11 cellular contexts compared by ENCODE assay signal in genomic region chr6:144729502-144729901, GRCh38.
DNase-seq lines count a peak whose midpoint lies in the region; ATAC-seq and TF ChIP-seq lines count a peak whose summit lies in the region.
"Had no signal": no experiment of that assay in that cellular context is flagged by ENCODE, and none has a peak within 500 bp of the region (broad histone marks: within the 10 kb centered on the region; RNA-seq: fewer than 3 reads in every experiment).

No MANE protein-coding gene starts in this region.

- no peaks in the 10 kb centered on the region for H3K9me2 ChIP-seq in neural cell (ENCODE audit: insufficient read depth, low read length)

- no peaks in the 10 kb centered on the region for H3K27me3 ChIP-seq in neural cell (ENCODE audit: insufficient read depth, low read depth, low read length)
- H3K27me3 ChIP-seq: pancreas had no signal

- ATAC-seq in GM21717 (IDR thresholded peaks at IDR 0.05; ENCODE audit: unreplicated experiment), result peak; percentile 63
- ATAC-seq in HG03378 (IDR thresholded peaks at IDR 0.05; ENCODE audit: unreplicated experiment), result peak; percentile 71
- no peak for ATAC-seq in activated CD8-positive, alpha-beta memory T cell treated with anti-CD3 and anti-CD28 coated beads, Interleukin-2, amount 10 ng/mL, durations not matched to agents 7 days and 5 days

- CTCF ChIA-PET in activated CD8-positive, alpha-beta memory T cell treated with anti-CD3 and anti-CD28 coated beads, Interleukin-2, amount 10 ng/mL, durations not matched to agents 7 days and 5 days (lab: Charles Lee), result no interaction called here

- no peak for TF ChIP-seq RAD21 in neural cell (conservative IDR thresholded peaks at IDR 0.05)

- TF ChIP-seq CTCF in neural cell (IDR thresholded peaks at IDR 0.05; ENCODE audit: poor library complexity, severe bottlenecking) (no peak), type B pancreatic cell (conservative IDR thresholded peaks at IDR 0.05) (no peak)

- no peaks in the 10 kb centered on the region for H4K20me1 ChIP-seq in neural cell (ENCODE audit: insufficient read depth)

- H3F3A ChIP-seq in neural cell (ENCODE audit: insufficient read depth, low read length, poor library complexity, severe bottlenecking), result no peaks in the 10 kb centered on the region

- H3K9me3 ChIP-seq in neural cell (ENCODE audit: low read length), result no peaks in the 10 kb centered on the region
- H3K9me3 ChIP-seq: pancreas had no signal

- no peak for DNase-seq in T-helper 2 cell treated with Interferon-gamma antibody and Interleukin-4, amounts not matched to agents 5 μg/mL and 100 μg/mL, for 36 hours (ENCODE audit: low spot score)
- DNase-seq in T-helper 2 cell, result no peak
- DNase-seq in activated CD4-positive, CD25-positive, alpha-beta regulatory T cell (lab: John Stamatoyannopoulos, UW), result no peak
- DNase-seq in type B pancreatic cell (ENCODE audit: extremely low spot score, unreplicated experiment), result no peak
- no peak for DNase-seq in activated CD8-positive, alpha-beta memory T cell treated with anti-CD3 and anti-CD28 coated beads, Interleukin-2, amount 10 ng/mL, durations not matched to agents 7 days and 5 days
- DNase-seq: pancreas; stimulated activated CD4-positive, alpha-beta T cell treated with anti-CD3 and anti-CD28 coated beads, Interleukin-2, amount 100 ng/mL, for 24 hours; T-helper 9 cell had no signal

- H3K27me3 Mint-ChIP-seq in T-helper 2 cell treated with Interferon-gamma antibody and Interleukin-4, amounts not matched to agents 5 μg/mL and 100 μg/mL, for 36 hours (ENCODE audit: low read depth), result no peaks in the 10 kb centered on the region
- H3K27me3 Mint-ChIP-seq in type B pancreatic cell, result no peaks in the 10 kb centered on the region
- H3K27me3 Mint-ChIP-seq in activated CD8-positive, alpha-beta memory T cell treated with anti-CD3 and anti-CD28 coated beads, Interleukin-2, amount 10 ng/mL, durations not matched to agents 7 days and 5 days, result no peaks in the 10 kb centered on the region

- H3K4me3 ChIP-seq in neural cell (ENCODE audit: low read length), result no peak overlapping the region
- H3K4me3 ChIP-seq: pancreas had no signal

- H3K9ac ChIP-seq in neural cell (ENCODE audit: low read length), result no peak overlapping the region

- peaks cover 2% of the 10 kb centered on the region for H3K9me3 Mint-ChIP-seq in T-helper 2 cell treated with Interferon-gamma antibody and Interleukin-4, amounts not matched to agents 5 μg/mL and 100 μg/mL, for 36 hours
- H3K9me3 Mint-ChIP-seq in type B pancreatic cell, result peaks cover 2% of the 10 kb centered on the region
- no peaks in the 10 kb centered on the region for H3K9me3 Mint-ChIP-seq in activated CD8-positive, alpha-beta memory T cell treated with anti-CD3 and anti-CD28 coated beads, Interleukin-2, amount 10 ng/mL, durations not matched to agents 7 days and 5 days (ENCODE audit: low read depth)

- peaks cover 22% of the 10 kb centered on the region for H3K4me1 Mint-ChIP-seq in T-helper 2 cell treated with Interferon-gamma antibody and Interleukin-4, amounts not matched to agents 5 μg/mL and 100 μg/mL, for 36 hours (ENCODE audit: low read depth)
- H3K4me1 Mint-ChIP-seq in type B pancreatic cell (ENCODE audit: unreplicated experiment), result peaks cover 14% of the 10 kb centered on the region
- H3K4me1 Mint-ChIP-seq in activated CD8-positive, alpha-beta memory T cell treated with anti-CD3 and anti-CD28 coated beads, Interleukin-2, amount 10 ng/mL, durations not matched to agents 7 days and 5 days, result peaks cover 38% of the 10 kb centered on the region

- TF ChIP-seq EP300 in neural cell (conservative IDR thresholded peaks at IDR 0.05; ENCODE audit: poor library complexity, severe bottlenecking), result no peak

- no peaks in the 10 kb centered on the region for H3K79me2 ChIP-seq in neural cell (replicated peaks; ENCODE audit: insufficient read depth, low read length)

- H2AFZ ChIP-seq in neural cell (ENCODE audit: low read depth, low read length), result no peak overlapping the region

- peak overlapping the region; percentile 1 for H3K27ac ChIP-seq in neural cell (ENCODE audit: low read length)
- H3K27ac ChIP-seq: pancreas had no signal

- no peak overlapping the region for H3K4me3 Mint-ChIP-seq in T-helper 2 cell treated with Interferon-gamma antibody and Interleukin-4, amounts not matched to agents 5 μg/mL and 100 μg/mL, for 36 hours
- H3K4me3 Mint-ChIP-seq in type B pancreatic cell, result no peak overlapping the region
- H3K4me3 Mint-ChIP-seq in activated CD8-positive, alpha-beta memory T cell treated with anti-CD3 and anti-CD28 coated beads, Interleukin-2, amount 10 ng/mL, durations not matched to agents 7 days and 5 days, result no peak overlapping the region

- H3K4me2 ChIP-seq in neural cell (ENCODE audit: low read length), result no peak overlapping the region

- H3K36me3 ChIP-seq in neural cell (ENCODE audit: insufficient read depth, low read length), result no peaks in the 10 kb centered on the region

- peaks cover 40% of the 10 kb centered on the region for H3K36me3 Mint-ChIP-seq in T-helper 2 cell treated with Interferon-gamma antibody and Interleukin-4, amounts not matched to agents 5 μg/mL and 100 μg/mL, for 36 hours (ENCODE audit: low read depth)
- peaks cover 11% of the 10 kb centered on the region for H3K36me3 Mint-ChIP-seq in type B pancreatic cell
- peaks cover 44% of the 10 kb centered on the region for H3K36me3 Mint-ChIP-seq in activated CD8-positive, alpha-beta memory T cell treated with anti-CD3 and anti-CD28 coated beads, Interleukin-2, amount 10 ng/mL, durations not matched to agents 7 days and 5 days

- H3K27ac Mint-ChIP-seq in T-helper 2 cell treated with Interferon-gamma antibody and Interleukin-4, amounts not matched to agents 5 μg/mL and 100 μg/mL, for 36 hours, result peak overlapping the region; percentile 53
- H3K27ac Mint-ChIP-seq in type B pancreatic cell, result no peak overlapping the region
- H3K27ac Mint-ChIP-seq in activated CD8-positive, alpha-beta memory T cell treated with anti-CD3 and anti-CD28 coated beads, Interleukin-2, amount 10 ng/mL, durations not matched to agents 7 days and 5 days, result no peak overlapping the region

TF ChIP-seq in neural cell, 6 proteins besides CTCF, POLR2A, EP300 and RAD21:
- TF ChIP-seq POLR2AphosphoS5 (IDR thresholded peaks at IDR 0.05) (no peak), TAF1 (IDR thresholded peaks at IDR 0.05; ENCODE audit: low read depth) (no peak), EZH2 (IDR thresholded peaks at IDR 0.05; ENCODE audit: borderline replicate concordance, insufficient read depth, low read length, poor library complexity, severe bottlenecking) (no peak), MXI1 (conservative IDR thresholded peaks at IDR 0.05; ENCODE audit: poor library complexity, severe bottlenecking) (no peak), SMC3 (conservative IDR thresholded peaks at IDR 0.05; ENCODE audit: poor library complexity) (no peak), REST (IDR thresholded peaks at IDR 0.05; ENCODE audit: borderline replicate concordance) (no peak)
